9 cellular contexts compared by ENCODE assay signal in genomic region chr9:130714586-130715110, GRCh38. TPM values are rescaled to one million over a fixed set of nuclear protein-coding genes. Genes with fewer than 3 reads are reported as not detected.
DNase-seq lines count a peak whose midpoint lies in the region; ATAC-seq and TF ChIP-seq lines count a peak whose summit lies in the region.
"Had no signal": no experiment of that assay in that cellular context is flagged by ENCODE, and none has a peak within 500 bp of the region (broad histone marks: within the 10 kb centered on the region; RNA-seq: fewer than 3 reads in every experiment).

No MANE protein-coding gene starts in this region.

- no peak overlapping the region for H2AFZ ChIP-seq in osteoblast (ENCODE audit: low read length)

- no peaks in the 10 kb centered on the region for H3K9me3 ChIP-seq in CD8-positive, alpha-beta T cell (ENCODE audit: low read length)
- no peaks in the 10 kb centered on the region for H3K9me3 ChIP-seq in duodenal mucosa (ENCODE audit: control insufficient read depth in 1 of 2, low read length in 2 of 2)
- no peaks in the 10 kb centered on the region for H3K9me3 ChIP-seq in osteoblast (ENCODE audit: low read depth, low read length)

- H3K36me3 ChIP-seq in CD8-positive, alpha-beta T cell (ENCODE audit: insufficient read depth, low read length): no peaks in the 10 kb centered on the region
- H3K36me3 ChIP-seq in duodenal mucosa (ENCODE audit: control insufficient read depth in 1 of 2, insufficient read depth in 2 of 2, low read length in 2 of 2): no peaks in the 10 kb centered on the region
- H3K36me3 ChIP-seq in osteoblast (ENCODE audit: insufficient read depth, low read length): peaks cover 2% of the 10 kb centered on the region

- peak overlapping the region; percentile 85 to 87 for H3K9ac ChIP-seq in duodenal mucosa (ENCODE audit: low read depth in 1 of 2, low read length in 2 of 2)

- intact Hi-C loops in CD8-positive, alpha-beta T cell (cut with DNase I, micrococcal nuclease): loop anchor here in 1 of 2 experiments (5.0 to 10.0 kb wide), 3 partner anchors 120 to 1528 kb away; partner anchors contain the start of genes ABL1 and NUP214

- no peaks in the 10 kb centered on the region for H3K9me3 Mint-ChIP-seq in CD8-positive, alpha-beta T cell

- CTCF ChIA-PET in CD8-positive, alpha-beta T cell (lab: Charles Lee): interaction anchor here (0.9 to 3.4 kb wide), 3 partner anchors 7 to 622 kb away, joined by 3 to 16 read pairs (median 12); no protein-coding TSS in a partner anchor

- H3K27ac Mint-ChIP-seq in CD8-positive, alpha-beta T cell: no peak overlapping the region

- no peak for TF ChIP-seq CTCF in CD8-positive, alpha-beta T cell (IDR thresholded peaks at IDR 0.05)
- no peak for TF ChIP-seq CTCF in osteoblast (IDR thresholded peaks at IDR 0.05; ENCODE audit: extremely low read depth, low read depth, low read length)

- peaks cover 65% of the 10 kb centered on the region for H3K79me2 ChIP-seq in osteoblast (ENCODE audit: insufficient read depth, low read length)

- peaks cover 41% of the 10 kb centered on the region for H3K4me1 Mint-ChIP-seq in CD8-positive, alpha-beta T cell (ENCODE audit: low read depth)

- H3K36me3 Mint-ChIP-seq in CD8-positive, alpha-beta T cell: peaks cover 5% of the 10 kb centered on the region

- DNase-seq in CD8-positive, alpha-beta T cell: no peak
- peak; percentile 58 for DNase-seq in NCI-H69 (lab: John Stamatoyannopoulos, UW)
- DNase-seq in osteoblast (ENCODE audit: insufficient read length, low spot score, missing footprints): peak; percentile 15
- no peak for DNase-seq in NCI-H748 treated with DMSO at 0.1 percent for 48 hours (lab: John Stamatoyannopoulos, UW)
- DNase-seq in HCEC 1CT: no peak
- DNase-seq in activated CD4-positive, alpha-beta T cell treated with anti-CD3 and anti-CD28 coated beads, Interleukin-2, amount 50 U/mL, for 4 hours: no peak
- DNase-seq: NCI-H1417 treated with DMSO at 0.1 percent for 48 hours had no signal

- H4K20me1 ChIP-seq in osteoblast (ENCODE audit: insufficient read depth, low read length): peaks cover 30% of the 10 kb centered on the region

- H3K4me2 ChIP-seq in osteoblast (ENCODE audit: insufficient read depth, low read length): peak overlapping the region; percentile 97

- H3K27ac ChIP-seq in CD8-positive, alpha-beta T cell (ENCODE audit: low read depth, low read length): no peak overlapping the region
- H3K27ac ChIP-seq in duodenal mucosa (ENCODE audit: low read depth, low read length) (no peak overlapping the region), osteoblast (ENCODE audit: low read depth, low read length) (peak overlapping the region; percentile 94)

- H3K4me1 ChIP-seq in CD8-positive, alpha-beta T cell (ENCODE audit: insufficient read depth, low read length): peaks cover 31% of the 10 kb centered on the region
- peaks cover 13 to 27% of the 10 kb centered on the region in 2 donors for H3K4me1 ChIP-seq in duodenal mucosa (ENCODE audit: control insufficient read depth in 1 of 2, insufficient read depth in 2 of 2, low read length in 2 of 2)
- H3K4me1 ChIP-seq in osteoblast (ENCODE audit: insufficient read depth, low read length): peaks cover 9% of the 10 kb centered on the region

- no peaks in the 10 kb centered on the region for H3K27me3 Mint-ChIP-seq in CD8-positive, alpha-beta T cell (ENCODE audit: low read depth)

- peak overlapping the region; percentile 92 for H3K4me3 Mint-ChIP-seq in CD8-positive, alpha-beta T cell

- ATAC-seq in CD8-positive, alpha-beta T cell: no peak
- no peak for ATAC-seq in HG02870 (IDR thresholded peaks at IDR 0.05; ENCODE audit: unreplicated experiment)

- no peaks in the 10 kb centered on the region for H3K27me3 ChIP-seq in CD8-positive, alpha-beta T cell (ENCODE audit: insufficient read depth, low read length)
- no peaks in the 10 kb centered on the region for H3K27me3 ChIP-seq in duodenal mucosa (ENCODE audit: control insufficient read depth in 1 of 2, insufficient read depth in 2 of 2, low read length in 2 of 2)
- H3K27me3 ChIP-seq in osteoblast (ENCODE audit: insufficient read depth, low read length): no peaks in the 10 kb centered on the region

- POLR2A ChIA-PET in CD8-positive, alpha-beta T cell (lab: Charles Lee): interaction anchor here (2.2 kb wide), 1 partner anchor 13 kb away, joined by 9 read pairs; no protein-coding TSS in a partner anchor

- H3K4me3 ChIP-seq in CD8-positive, alpha-beta T cell (ENCODE audit: low read depth, low read length): peak overlapping the region; percentile 20
- H3K4me3 ChIP-seq in duodenal mucosa (ENCODE audit: low read depth in 1 of 2, low read length in 2 of 2) (peak overlapping the region; percentile 76 to 77), osteoblast (ENCODE audit: insufficient read depth, low read length) (peak overlapping the region; percentile 92)

RNA-seq across cellular contexts. Expression of gene EXOSC2, which starts 21.1 kb away (rescaled TPM):
- total RNA-seq in CD8-positive, alpha-beta T cell: 10 to 100 TPM; 59.1 to 59.9 TPM
- total RNA-seq in osteoblast: 18.6 and 22.1 TPM in 2 replicates

RNA-seq across cellular contexts. Expression of gene PRDM12, which starts 50.3 kb away (rescaled TPM):
- not detected for total RNA-seq in CD8-positive, alpha-beta T cell
- not detected in 2 replicates for total RNA-seq in osteoblast

Comparison
In these comparisons a context has a peak if more than half of its experiments do, and no peak if none do; other contexts are left out.
1. DNase-seq: peak in NCI-H69 (single experiment) and osteoblast (single experiment); none in CD8-positive, alpha-beta T cell (0 of 7), NCI-H748 treated with DMSO at 0.1 percent for 48 hours (single experiment), HCEC 1CT (single experiment) and activated CD4-positive, alpha-beta T cell treated with anti-CD3 and anti-CD28 coated beads, Interleukin-2, amount 50 U/mL, for 4 hours (0 of 2).
2. H3K4me3 ChIP-seq: peak in every context shown above with its lines; median percentile 92 in osteoblast; 76 in duodenal mucosa; 20 in CD8-positive, alpha-beta T cell.